ENCODE assay signal across 15 cellular contexts in the genomic region with DNA sequence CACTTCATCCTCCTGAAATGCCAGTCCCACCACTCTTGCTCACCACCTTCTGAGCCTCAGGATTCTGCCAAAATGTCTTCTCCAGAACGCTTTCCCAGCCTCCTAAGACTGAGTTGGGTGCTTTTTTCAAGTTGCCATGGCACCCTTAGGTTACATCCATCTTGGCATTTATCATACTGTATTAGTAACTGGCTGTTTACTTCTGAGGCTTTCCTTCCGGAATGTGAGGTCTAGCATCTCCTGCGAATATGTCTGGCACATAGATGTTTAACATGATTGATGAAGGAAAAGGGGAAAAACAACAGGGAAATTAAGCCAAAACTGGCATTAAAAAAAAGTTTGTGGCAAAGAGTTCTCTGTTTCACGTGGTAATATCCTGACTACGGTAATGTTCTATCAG.
"Had no signal": no experiment of that assay in that cellular context is flagged by ENCODE, and none has a peak within 500 bp of the region (broad histone marks: within the 10 kb centered on the region; RNA-seq: fewer than 3 reads in every experiment).

No MANE protein-coding gene starts in this region.

- H3K9me3 Mint-ChIP-seq: central memory CD8-positive, alpha-beta T cell; naive B cell; stimulated activated naive B cell treated with anti-CD40 and anti-IgM and Interleukin-4, amounts not matched to agents 10 μg/mL and 1 μg/mL and 100 μg/mL, for 72 hours; stimulated activated naive CD8-positive, alpha-beta T cell treated with anti-CD3 and anti-CD28 coated beads, Interleukin-15, amount 100 ng/mL, for 72 hours had no signal

- ATAC-seq: left colon; left ventricle myocardium superior; stimulated activated naive B cell treated with anti-CD40 and anti-IgM and Interleukin-4, amounts not matched to agents 10 μg/mL and 1 μg/mL and 100 μg/mL, for 72 hours had no signal

- H3K27ac Mint-ChIP-seq: nephron progenitor cell; stimulated activated naive B cell treated with anti-CD40 and anti-IgM and Interleukin-4, amounts not matched to agents 10 μg/mL and 1 μg/mL and 100 μg/mL, for 72 hours; stimulated activated naive CD8-positive, alpha-beta T cell treated with anti-CD3 and anti-CD28 coated beads, Interleukin-15, amount 100 ng/mL, for 72 hours had no signal

- DNase-seq: foreskin fibroblast; head of caudate nucleus; left colon; left ventricle myocardium superior; mesendoderm; naive B cell; nephron progenitor cell; retina; right lobe of liver; stimulated activated CD4-positive, alpha-beta T cell treated with anti-CD3 and anti-CD28 coated beads, Interleukin-4, amount 100 ng/mL, for 24 hours; stimulated activated naive B cell treated with anti-CD40 and anti-IgM and Interleukin-4, amounts not matched to agents 10 μg/mL and 1 μg/mL and 100 μg/mL, for 72 hours; stimulated activated naive CD8-positive, alpha-beta T cell treated with anti-CD3 and anti-CD28 coated beads, Interleukin-15, amount 100 ng/mL, for 72 hours; substantia nigra; transverse colon had no signal

- H3K4me3 Mint-ChIP-seq: central memory CD8-positive, alpha-beta T cell; nephron progenitor cell; stimulated activated naive B cell treated with anti-CD40 and anti-IgM and Interleukin-4, amounts not matched to agents 10 μg/mL and 1 μg/mL and 100 μg/mL, for 72 hours; stimulated activated naive CD8-positive, alpha-beta T cell treated with anti-CD3 and anti-CD28 coated beads, Interleukin-15, amount 100 ng/mL, for 72 hours had no signal

- H3K27me3 Mint-ChIP-seq: central memory CD8-positive, alpha-beta T cell; naive B cell; stimulated activated naive B cell treated with anti-CD40 and anti-IgM and Interleukin-4, amounts not matched to agents 10 μg/mL and 1 μg/mL and 100 μg/mL, for 72 hours; stimulated activated naive CD8-positive, alpha-beta T cell treated with anti-CD3 and anti-CD28 coated beads, Interleukin-15, amount 100 ng/mL, for 72 hours had no signal
